8 cellular contexts compared by ENCODE assay signal in genomic region chr5:76818844-76819831, GRCh38. TPM values are rescaled to one million over a fixed set of nuclear protein-coding genes. Genes with fewer than 3 reads are reported as not detected.
A peak's percentile ranks its signal among the peaks of the same experiment; 100 is the strongest.
DNase-seq lines count a peak whose midpoint lies in the region; ATAC-seq, FAIRE-seq and TF ChIP-seq lines count a peak whose summit lies in the region.

Gene F2RL1, plus strand, starts transcription at chr5:76819030. Its CDS starts 153 bp downstream, at chr5:76819183.

- no peaks in the 10 kb centered on the region for H4K20me1 ChIP-seq in HepG2 (ENCODE audit: insufficient read depth, low read length)

- BruUV-seq in HepG2 (replicated peaks; lab: Mats Ljungman, UMichigan) = TSS peak; percentile 78

- H2AFZ ChIP-seq in HepG2 (ENCODE audit: low read length) = peak within 1 kb of the TSS; percentile 8

- TF ChIP-seq RAD21 in HepG2 (CRISPR knock-in tag; IDR thresholded peaks at IDR 0.05) = no peak

- peaks cover 13 to 24% (median 19%) of the 10 kb centered on the region in 4 donors for H3K4me1 Mint-ChIP-seq in CD4-positive, alpha-beta memory T cell
- H3K4me1 Mint-ChIP-seq in activated CD4-positive, alpha-beta T cell treated with anti-CD3 and anti-CD28 coated beads, Interleukin-2, amount 10 ng/mL, durations not matched to agents 24 days and 14 days = peaks cover 7% of the 10 kb centered on the region

- intact Hi-C loops in CD4-positive, alpha-beta memory T cell (cut with micrococcal nuclease) = loop anchor here (1.0 kb wide), 1 partner anchor 1308 kb away; the partner anchor contains the start of genes CERT1 and POLK
- intact Hi-C loops in activated CD4-positive, alpha-beta T cell treated with anti-CD3 and anti-CD28 coated beads, Interleukin-2, amount 10 ng/mL, durations not matched to agents 24 days and 14 days (cut with micrococcal nuclease) = no loop called here
- intact Hi-C loops in HepG2 (cut with micrococcal nuclease; ENCODE audit: unreplicated experiment) = no loop called here

- CTCF ChIA-PET in CD4-positive, alpha-beta memory T cell (lab: Charles Lee; ENCODE audit: partially characterized antibody) = interaction anchor here (1.1 to 2.2 kb wide), 3 partner anchors 30 to 41 kb away, joined by 3 to 6 read pairs (median 4); partner anchors contain the start of gene S100Z
- CTCF ChIA-PET in HepG2 (lab: Yijun Ruan, JAX; ENCODE audit: low intra/inter-chr PET ratio, low total read pairs) = no interaction called here

- peak; percentile 43 to 58 (median 48) for DNase-seq in CD4-positive, alpha-beta memory T cell
- DNase-seq in NCI-H1436 (lab: John Stamatoyannopoulos, UW) = peak; percentile 68
- peak; percentile 81 for DNase-seq in activated CD4-positive, alpha-beta T cell treated with anti-CD3 and anti-CD28 coated beads, Interleukin-2, amount 10 ng/mL, durations not matched to agents 24 days and 14 days
- peak in 1 of 2 donors; percentile 88 for DNase-seq in dermis microvascular lymphatic vessel endothelial cell (ENCODE audit: low read depth in 2 of 2)
- peak; percentile 81 for DNase-seq in HepG2 (ENCODE audit: low spot score)
- DNase-seq in stimulated activated CD4-positive, alpha-beta T cell treated with anti-CD3 and anti-CD28 coated beads, Interleukin-2, amount 100 ng/mL, for 4 hours (ENCODE audit: low read depth) = peak; percentile 48
- no peak for DNase-seq in NCI-H446 treated with DMSO at 0.1 percent for 48 hours (lab: John Stamatoyannopoulos, UW)

- peak; percentile 48 for TF ChIP-seq CTCF in HepG2 (CRISPR knock-in tag; IDR thresholded peaks at IDR 0.05)

- no peak for TF ChIP-seq EP300 in HepG2 (IDR thresholded peaks at IDR 0.05; ENCODE audit: low read depth in 2 of 2, low read length in 2 of 2)
- no peak for TF ChIP-seq EP300 in HepG2 (CRISPR knock-in tag; IDR thresholded peaks at IDR 0.05; ENCODE audit: borderline replicate concordance)

- peaks cover 2% of the 10 kb centered on the region for H3K79me2 ChIP-seq in HepG2 (ENCODE audit: insufficient read depth, low read length)

- H3K36me3 Mint-ChIP-seq in CD4-positive, alpha-beta memory T cell = peaks cover 0 to 3% of the 10 kb centered on the region in 2 donors
- H3K36me3 Mint-ChIP-seq in activated CD4-positive, alpha-beta T cell treated with anti-CD3 and anti-CD28 coated beads, Interleukin-2, amount 10 ng/mL, durations not matched to agents 24 days and 14 days (ENCODE audit: low read depth) = no peaks in the 10 kb centered on the region

- 0 out of 4 replicates have a peak, but pooled peaks of 1 of the 2 experiments have one; percentile 33 for TF ChIP-seq POLR2A in HepG2 (IDR thresholded peaks at IDR 0.05; ENCODE audit: insufficient read depth in 1 of 2, low read depth in 2 of 2, low read length in 2 of 2)

- H3K4me3 ChIP-seq in CD4-positive, alpha-beta memory T cell (ENCODE audit: low read length in 2 of 2) = peak within 1 kb of the TSS; percentile 76 to 80
- peak within 1 kb of the TSS; percentile 77 to 84 (median 80) for H3K4me3 ChIP-seq in HepG2 (replicated peaks in 1 of 3; ENCODE audit: insufficient read depth in 1 of 3, low read depth in 2 of 3, low read length in 3 of 3)

- ATAC-seq in HepG2 (peak; percentile 95), HG02798 (IDR thresholded peaks at IDR 0.05; ENCODE audit: poor library complexity, unreplicated experiment) (no peak)

- H3K4me2 ChIP-seq in HepG2 (ENCODE audit: low read depth, low read length) = peak within 1 kb of the TSS; percentile 93

- 0% methylated on average over 5 of the region's 72 CpGs for WGBS in HepG2 (ENCODE audit: low lambda C conversion rate)

- peak within 1 kb of the TSS in 2 of 7 donors; percentile 3 to 22 for H3K27ac Mint-ChIP-seq in CD4-positive, alpha-beta memory T cell
- no peak within 1 kb of the TSS for H3K27ac Mint-ChIP-seq in activated CD4-positive, alpha-beta T cell treated with anti-CD3 and anti-CD28 coated beads, Interleukin-2, amount 10 ng/mL, durations not matched to agents 24 days and 14 days

- peaks cover 21% of the 10 kb centered on the region for H3K4me1 ChIP-seq in CD4-positive, alpha-beta memory T cell (ENCODE audit: insufficient read depth, low read length)
- peaks cover 37% of the 10 kb centered on the region for H3K4me1 ChIP-seq in HepG2 (ENCODE audit: insufficient read depth, low read length)

- no peaks in the 10 kb centered on the region for H3K27me3 ChIP-seq in CD4-positive, alpha-beta memory T cell (ENCODE audit: insufficient read depth, low read length)
- H3K27me3 ChIP-seq in HepG2 (ENCODE audit: control insufficient read depth in 1 of 2, insufficient read depth in 2 of 2, low read length in 2 of 2) = no peaks in the 10 kb centered on the region

- H3K27me3 Mint-ChIP-seq in CD4-positive, alpha-beta memory T cell = peaks cover 0 to 3% of the 10 kb centered on the region in 2 donors
- H3K27me3 Mint-ChIP-seq in activated CD4-positive, alpha-beta T cell treated with anti-CD3 and anti-CD28 coated beads, Interleukin-2, amount 10 ng/mL, durations not matched to agents 24 days and 14 days = peaks cover 55% of the 10 kb centered on the region

- in situ Hi-C loops in HepG2 (cut with HindIII; ENCODE audit: extremely low pct_ligation_motif_present, low pct_unique_long_range_greater_than_20kb) = no loop called here

- peak within 1 kb of the TSS; percentile 68 for H3K9ac ChIP-seq in HepG2 (ENCODE audit: insufficient read depth, low read depth, low read length)

- H3K4me3 Mint-ChIP-seq in CD4-positive, alpha-beta memory T cell = peak within 1 kb of the TSS; percentile 88 to 95 (median 88)
- H3K4me3 Mint-ChIP-seq in activated CD4-positive, alpha-beta T cell treated with anti-CD3 and anti-CD28 coated beads, Interleukin-2, amount 10 ng/mL, durations not matched to agents 24 days and 14 days = peak within 1 kb of the TSS; percentile 79

- POLR2A ChIA-PET in CD4-positive, alpha-beta memory T cell (lab: Charles Lee; ENCODE audit: partially characterized antibody) = interaction anchor here (0.6 to 2.1 kb wide), 5 partner anchors 27 to 211 kb away, joined by 3 to 8 read pairs (median 3); partner anchors contain the start of genes AGGF1 and S100Z
- POLR2A ChIA-PET in HepG2 (lab: Yijun Ruan, JAX) = interaction anchor here (0.8 to 3.6 kb wide), 6 partner anchors 12 to 80 kb away, joined by 3 to 44 read pairs (median 4); no protein-coding TSS in a partner anchor

- no peaks in the 10 kb centered on the region for H3K9me3 Mint-ChIP-seq in CD4-positive, alpha-beta memory T cell
- H3K9me3 Mint-ChIP-seq in activated CD4-positive, alpha-beta T cell treated with anti-CD3 and anti-CD28 coated beads, Interleukin-2, amount 10 ng/mL, durations not matched to agents 24 days and 14 days = no peaks in the 10 kb centered on the region

- peak within 1 kb of the TSS; percentile 22 for H3K27ac ChIP-seq in CD4-positive, alpha-beta memory T cell (ENCODE audit: low read depth, low read length)
- no peak within 1 kb of the TSS for H3K27ac ChIP-seq in HepG2 (ENCODE audit: extremely low read length, insufficient read depth, low read length)

- H3K9me3 ChIP-seq in CD4-positive, alpha-beta memory T cell (ENCODE audit: control insufficient read depth in 1 of 2, low read length in 2 of 2) = no peaks in the 10 kb centered on the region
- H3K9me3 ChIP-seq in HepG2 (ENCODE audit: low read length) = no peaks in the 10 kb centered on the region

- H3K36me3 ChIP-seq in CD4-positive, alpha-beta memory T cell (ENCODE audit: insufficient read depth, low read length) = no peaks in the 10 kb centered on the region
- no peaks in the 10 kb centered on the region for H3K36me3 ChIP-seq in HepG2 (replicated peaks in 1 of 2; ENCODE audit: control insufficient read depth in 1 of 2, insufficient read depth in 2 of 2, low read length in 2 of 2)

- FAIRE-seq in HepG2 (lab: Jason Lieb, UNC) = peak; percentile 66

TF ChIP-seq in HepG2, 621 proteins besides CTCF, POLR2A, EP300 and RAD21 (continues in another document):
- TF ChIP-seq NR2F2 (IDR thresholded peaks at IDR 0.05; ENCODE audit: borderline replicate concordance, low read depth) (no peak), ZNF766 (CRISPR knock-in tag; IDR thresholded peaks at IDR 0.05; ENCODE audit: borderline replicate concordance) (no peak), ZFYVE20 (CRISPR knock-in tag; IDR thresholded peaks at IDR 0.05; ENCODE audit: borderline replicate concordance, low read depth) (no peak), GTF3A (CRISPR knock-in tag; conservative IDR thresholded peaks at IDR 0.05) (no peak)

RNA-seq across cellular contexts. Expression of gene F2RL1, which starts in this region (rescaled TPM):
- total RNA-seq in CD4-positive, alpha-beta memory T cell = 1 to 10 TPM; 5.1 to 5.5 TPM
- polyA plus RNA-seq in CD4-positive, alpha-beta memory T cell = 1 to 10 TPM; 8.0 to 9.2 TPM
- 0.14 and 0.23 TPM in 2 replicates for total RNA-seq in activated CD4-positive, alpha-beta T cell treated with anti-CD3 and anti-CD28 coated beads, Interleukin-2, amount 10 ng/mL, durations not matched to agents 24 days and 14 days
- total RNA-seq in dermis microvascular lymphatic vessel endothelial cell (61.2 and 98.1 TPM in 2 replicates), HepG2 (2016; rRNA removed; fragmentation: Illumina TruSeq; extraction: Trizol) (6.3 and 9.9 TPM in 2 replicates)
- total RNA-seq in HepG2 (2016; cell fraction: cytosol; rRNA removed; fragmentation: Illumina TruSeq; extraction: Trizol; ENCODE audit: low read depth) = 0.61 and 0.71 TPM in 2 replicates
- 4.8 and 10.3 TPM in 2 replicates for total RNA-seq in HepG2 (2016; cell fraction: insoluble cytoplasmic fraction; rRNA removed; fragmentation: Illumina TruSeq; extraction: Trizol)
- 1.6 and 1.9 TPM in 2 replicates for total RNA-seq in HepG2 (2016; cell fraction: membrane; rRNA removed; fragmentation: Illumina TruSeq; extraction: Trizol)
- 10.2 and 11.2 TPM in 2 replicates for total RNA-seq in HepG2 (2016; cell fraction: nucleus; rRNA removed; fragmentation: Illumina TruSeq; extraction: Trizol)
- polyA plus RNA-seq in HepG2 (2011; rRNA removed) = 23.0 TPM in 2 replicates
- polyA plus RNA-seq in HepG2 (2011; cell fraction: cytosol; rRNA removed) = 15.6 and 23.7 TPM in 2 replicates
- 3.3 and 3.7 TPM in 2 replicates for polyA plus RNA-seq in HepG2 (2011; cell fraction: nucleus; rRNA removed)
- polyA plus RNA-seq in HepG2 (2012) = 7.4 and 10.0 TPM in 2 replicates
- 0.38 and 0.44 TPM in 2 replicates for polyA plus RNA-seq in HepG2 (2016; cell fraction: cytosol; fragmentation: Illumina TruSeq; extraction: Trizol; ENCODE audit: low read depth)
- polyA plus RNA-seq in HepG2 (2016; cell fraction: insoluble cytoplasmic fraction; fragmentation: Illumina TruSeq; extraction: Trizol; ENCODE audit: low read depth) = 4.3 and 4.4 TPM in 2 replicates
- 0.86 and 1.0 TPM in 2 replicates for polyA plus RNA-seq in HepG2 (2016; cell fraction: membrane; fragmentation: Illumina TruSeq; extraction: Trizol; ENCODE audit: low read depth)
- polyA plus RNA-seq in HepG2 (2016; cell fraction: nucleus; fragmentation: Illumina TruSeq; extraction: Trizol; ENCODE audit: insufficient read depth, low read depth) = 12.6 and 13.5 TPM in 2 replicates
- 0.33 and 45.9 TPM in 2 replicates for polyA minus RNA-seq in HepG2 (2011; rRNA and poly(A)+ RNA removed; ENCODE audit: low replicate concordance)
- 11.8 and 15.6 TPM in 2 replicates for polyA minus RNA-seq in HepG2 (2011; cell fraction: cytosol; rRNA and poly(A)+ RNA removed)
- polyA minus RNA-seq in HepG2 (2011; cell fraction: nucleus; rRNA and poly(A)+ RNA removed) = 5.0 and 9.2 TPM in 2 replicates

Comparison
In these comparisons a context has a peak if more than half of its experiments do, and no peak if none do; other contexts are left out.
1. Peak in DNase-seq in activated CD4-positive, alpha-beta T cell treated with anti-CD3 and anti-CD28 coated beads, Interleukin-2, amount 10 ng/mL, durations not matched to agents 24 days and 14 days; RNA of the gene not detected or under 1 TPM.